16 cellular contexts compared by ENCODE assay signal in genomic region chr3:189529468-189529867, GRCh38.
DNase-seq lines count a peak whose midpoint lies in the region; ATAC-seq and TF ChIP-seq lines count a peak whose summit lies in the region.
"Had no signal": no experiment of that assay in that cellular context is flagged by ENCODE, and none has a peak within 500 bp of the region (broad histone marks: within the 10 kb centered on the region; RNA-seq: fewer than 3 reads in every experiment).

No MANE protein-coding gene starts in this region.

- H3K27ac Mint-ChIP-seq in activated T-cell treated with anti-CD3 and anti-CD28 coated beads, Interleukin-2, amount 50 U/mL, for 24 hours = peak overlapping the region; percentile 96

- peaks cover 18% of the 10 kb centered on the region for H3K9me3 Mint-ChIP-seq in activated T-cell treated with anti-CD3 and anti-CD28 coated beads, Interleukin-2, amount 50 U/mL, for 24 hours

- H3K27me3 ChIP-seq in smooth muscle cell (ENCODE audit: low read depth) (no peaks in the 10 kb centered on the region), breast epithelium (no peaks in the 10 kb centered on the region)
- H3K27me3 ChIP-seq: testis had no signal

- intact Hi-C loops in breast epithelium (cut with DNase I; ENCODE audit: low total_unique reads) = no loop called here

- H3K4me2 ChIP-seq in smooth muscle cell = no peak overlapping the region

- TF ChIP-seq CTCF in smooth muscle cell (IDR thresholded peaks at IDR 0.05; ENCODE audit: borderline replicate concordance, insufficient read depth, poor library complexity, severe bottlenecking) = no peak
- TF ChIP-seq CTCF in breast epithelium (IDR thresholded peaks at IDR 0.05) = no peak

- H4K20me1 ChIP-seq in smooth muscle cell (ENCODE audit: low read depth) = no peaks in the 10 kb centered on the region

- H3K4me1 Mint-ChIP-seq in activated T-cell treated with anti-CD3 and anti-CD28 coated beads, Interleukin-2, amount 50 U/mL, for 24 hours (ENCODE audit: low read depth) = peaks cover 51% of the 10 kb centered on the region

- H3K4me1 ChIP-seq in smooth muscle cell (ENCODE audit: low read depth) = no peaks in the 10 kb centered on the region
- no peaks in the 10 kb centered on the region for H3K4me1 ChIP-seq in breast epithelium
- H3K4me1 ChIP-seq: HAP-1, parathyroid adenoma, testis had no signal

- no peak overlapping the region for H2AFZ ChIP-seq in smooth muscle cell (ENCODE audit: low read depth)
- H2AFZ ChIP-seq: parathyroid adenoma had no signal

- peak overlapping the region; percentile 49 for H3K27ac ChIP-seq in smooth muscle cell (ENCODE audit: low read depth)
- H3K27ac ChIP-seq in breast epithelium = no peak overlapping the region
- H3K27ac ChIP-seq: parathyroid adenoma, testis had no signal

- DNase-seq in activated T-cell treated with anti-CD3 and anti-CD28 coated beads, Interleukin-2, amount 50 U/mL, for 24 hours = no peak
- no peak for DNase-seq in activated T-cell treated with anti-CD3 and anti-CD28 coated beads for 4 hours
- no peak for DNase-seq in smooth muscle cell (lab: John Stamatoyannopoulos, UW; ENCODE audit: unreplicated experiment)
- no peak for DNase-seq in breast epithelium (ENCODE audit: low spot score in 2 of 2)
- DNase-seq: dermis blood vessel endothelial cell, NCI-H1092 treated with DMSO at 0.1 percent for 48 hours, NCI-H2227 treated with DMSO at 0.1 percent for 48 hours, small intestine, testis had no signal

- TF ChIP-seq POLR2A in breast epithelium (IDR thresholded peaks at IDR 0.05) = no peak

- H3K4me3 Mint-ChIP-seq in activated T-cell treated with anti-CD3 and anti-CD28 coated beads, Interleukin-2, amount 50 U/mL, for 24 hours = peak overlapping the region; percentile 6

- no peaks in the 10 kb centered on the region for H3K36me3 Mint-ChIP-seq in activated T-cell treated with anti-CD3 and anti-CD28 coated beads, Interleukin-2, amount 50 U/mL, for 24 hours (ENCODE audit: low read depth)

- no peaks in the 10 kb centered on the region for H3K27me3 Mint-ChIP-seq in activated T-cell treated with anti-CD3 and anti-CD28 coated beads, Interleukin-2, amount 50 U/mL, for 24 hours

- H3F3A ChIP-seq in smooth muscle cell (ENCODE audit: low read depth) = no peaks in the 10 kb centered on the region

- 81% methylated on average over 1 of the region's 1 CpG for WGBS in smooth muscle cell (ENCODE audit: low lambda C conversion rate)

- ATAC-seq in GM19452 (IDR thresholded peaks at IDR 0.05; ENCODE audit: unreplicated experiment) = peak; percentile 53
- peak; percentile 66 for ATAC-seq in HG03039 (IDR thresholded peaks at IDR 0.05; ENCODE audit: unreplicated experiment)
- no peak for ATAC-seq in GM21423 (IDR thresholded peaks at IDR 0.05; ENCODE audit: unreplicated experiment)
- no peak for ATAC-seq in GM21723 (IDR thresholded peaks at IDR 0.05; ENCODE audit: unreplicated experiment)
- ATAC-seq: SK-N-SH treated with all-trans-retinoic acid at 6 μM for 48 hours had no signal

- H3K9me3 ChIP-seq in smooth muscle cell (replicated peaks; ENCODE audit: low read depth) (no peaks in the 10 kb centered on the region), breast epithelium (peaks cover 0 to 11% of the 10 kb centered on the region in 2 donors)
- H3K9me3 ChIP-seq: HAP-1, testis had no signal

- no peak overlapping the region for H3K9ac ChIP-seq in smooth muscle cell (ENCODE audit: low read depth)
- H3K9ac ChIP-seq: parathyroid adenoma had no signal

- H3K36me3 ChIP-seq in smooth muscle cell (ENCODE audit: low read depth) (no peaks in the 10 kb centered on the region), breast epithelium (no peaks in the 10 kb centered on the region)
- H3K36me3 ChIP-seq: HAP-1 had no signal

- no peaks in the 10 kb centered on the region for H3K79me2 ChIP-seq in smooth muscle cell (ENCODE audit: low read depth)
- H3K79me2 ChIP-seq: parathyroid adenoma had no signal

- H3K4me3 ChIP-seq in smooth muscle cell (no peak overlapping the region), breast epithelium (no peak overlapping the region)
- H3K4me3 ChIP-seq: HAP-1, testis had no signal

Comparison
In these comparisons a context has a peak if more than half of its experiments do, and no peak if none do; other contexts are left out.
1. ATAC-seq: peak in GM19452 (single experiment) and HG03039 (single experiment); none in GM21423 (single experiment) and GM21723 (single experiment).